Comparison of ENCODE assay signal across 1 cellular context in genomic region chr12:109099426-109100020, GRCh38.
TF ChIP-seq lines count a peak whose summit lies in the region.

No MANE protein-coding gene starts in this region.

TF ChIP-seq in HepG2, 621 proteins besides CTCF, POLR2A, EP300 and RAD21:
- no peak for TF ChIP-seq IKZF4 (CRISPR knock-in tag; IDR thresholded peaks at IDR 0.05; ENCODE audit: borderline replicate concordance, low read depth, not compliant biosample characterization)
- no peak for TF ChIP-seq BRD4 (CRISPR knock-in tag; IDR thresholded peaks at IDR 0.05)
- TF ChIP-seq PHF20 (CRISPR knock-in tag; IDR thresholded peaks at IDR 0.05), result no peak
- 0 out of 2 replicates have a peak, but pooled peaks have one; percentile 27 for TF ChIP-seq RARA (CRISPR knock-in tag; IDR thresholded peaks at IDR 0.05)
TF ChIP-seq in HepG2: peak in this region for 1.
